Comparison of ENCODE assay signal across 9 cellular contexts in genomic region chr13:28495586-28496564, GRCh38. TPM values are rescaled to one million over a fixed set of nuclear protein-coding genes. Genes with fewer than 3 reads are reported as not detected.
A peak's percentile ranks its signal among the peaks of the same experiment; 100 is the strongest.
DNase-seq lines count a peak whose midpoint lies in the region; ATAC-seq and TF ChIP-seq lines count a peak whose summit lies in the region.
"Had no signal": no experiment of that assay in that cellular context is flagged by ENCODE, and none has a peak within 500 bp of the region (broad histone marks: within the 10 kb centered on the region; RNA-seq: fewer than 3 reads in every experiment).

No MANE protein-coding gene starts in this region.

- peak overlapping the region in 6 of 9 donors; percentile 24 to 88 (median 66) for H3K27ac Mint-ChIP-seq in naive thymus-derived CD4-positive, alpha-beta T cell

- H3K4me3 ChIP-seq in AG09309 (ENCODE audit: control insufficient read depth, low read depth, low read length), result peak overlapping the region; percentile 94
- peak overlapping the region; percentile 93 for H3K4me3 ChIP-seq in HUES6 (ENCODE audit: low read depth, low read length)
- peak overlapping the region; percentile 42 to 48 for H3K4me3 ChIP-seq in cardiac fibroblast (replicated peaks in 1 of 2; ENCODE audit: low read depth in 2 of 2, low read length in 2 of 2)
- H3K4me3 ChIP-seq in naive thymus-derived CD4-positive, alpha-beta T cell (ENCODE audit: low read length), result peak overlapping the region; percentile 13

- TF ChIP-seq CTCF in AG09309 (IDR thresholded peaks at IDR 0.05; ENCODE audit: control insufficient read depth, insufficient read depth, low read depth, low read length, missing control alignments), result no peak
- TF ChIP-seq CTCF in cardiac fibroblast (IDR thresholded peaks at IDR 0.05; ENCODE audit: low read depth, low read length), result no peak

- intact Hi-C loops in naive thymus-derived CD4-positive, alpha-beta T cell (cut with micrococcal nuclease), result loop anchor here (5.0 to 10.0 kb wide), 4 partner anchors 36 to 299 kb away; partner anchors contain the start of gene SLC46A3 (in 1 of the 2)

- H3K27ac ChIP-seq in HUES6 (ENCODE audit: low read depth, low read length), result no peak overlapping the region
- no peak overlapping the region for H3K27ac ChIP-seq in naive thymus-derived CD4-positive, alpha-beta T cell (ENCODE audit: low read depth, low read length)

- no peaks in the 10 kb centered on the region for H3K9me3 ChIP-seq in HUES6 (ENCODE audit: control insufficient read depth, insufficient read depth, low read depth, low read length)
- H3K9me3 ChIP-seq in naive thymus-derived CD4-positive, alpha-beta T cell (ENCODE audit: control insufficient read depth in 2 of 3, low read length in 3 of 3), result no peaks in the 10 kb centered on the region

- CTCF ChIA-PET in naive thymus-derived CD4-positive, alpha-beta T cell (lab: Charles Lee), result no interaction called here

- peaks cover 53% of the 10 kb centered on the region for H3K27me3 ChIP-seq in HUES6 (ENCODE audit: control insufficient read depth, insufficient read depth, low read length)
- no peaks in the 10 kb centered on the region for H3K27me3 ChIP-seq in naive thymus-derived CD4-positive, alpha-beta T cell (ENCODE audit: control insufficient read depth in 2 of 2, insufficient read depth in 2 of 2, low read length in 2 of 2)

- POLR2A ChIA-PET in naive thymus-derived CD4-positive, alpha-beta T cell (lab: Charles Lee), result interaction anchor here (1.5 kb wide), 1 partner anchor 9 kb away, joined by 4 read pairs; no protein-coding TSS in a partner anchor

- peaks cover 0 to under 1% (median 0%) of the 10 kb centered on the region in 5 donors for H3K36me3 Mint-ChIP-seq in naive thymus-derived CD4-positive, alpha-beta T cell

- H3K9ac ChIP-seq in HUES6 (ENCODE audit: low read length), result peak overlapping the region; percentile 79

- H3K27me3 Mint-ChIP-seq in naive thymus-derived CD4-positive, alpha-beta T cell, result peaks cover 7 to 58% (median 47%) of the 10 kb centered on the region in 5 donors

- H3K4me1 ChIP-seq in HUES6 (ENCODE audit: control insufficient read depth, insufficient read depth, low read length), result peaks cover 30% of the 10 kb centered on the region
- peaks cover 0 to 13% of the 10 kb centered on the region in 2 donors for H3K4me1 ChIP-seq in naive thymus-derived CD4-positive, alpha-beta T cell (ENCODE audit: control insufficient read depth in 2 of 2, insufficient read depth in 2 of 2, low read length in 2 of 2)

- peak overlapping the region; percentile 46 to 88 (median 76) for H3K4me3 Mint-ChIP-seq in naive thymus-derived CD4-positive, alpha-beta T cell

- no peak for ATAC-seq in naive thymus-derived CD4-positive, alpha-beta T cell
- no peak for ATAC-seq in GM21619 (IDR thresholded peaks at IDR 0.05; ENCODE audit: unreplicated experiment)
- ATAC-seq in GM19023 (IDR thresholded peaks at IDR 0.05; ENCODE audit: unreplicated experiment), result no peak

- H3K36me3 ChIP-seq in HUES6 (ENCODE audit: control insufficient read depth, insufficient read depth, low read length), result no peaks in the 10 kb centered on the region
- no peaks in the 10 kb centered on the region for H3K36me3 ChIP-seq in naive thymus-derived CD4-positive, alpha-beta T cell (ENCODE audit: control insufficient read depth in 2 of 3, insufficient read depth in 3 of 3, low read length in 3 of 3)

- DNase-seq in AG09309 (ENCODE audit: low read depth), result no peak
- no peak for DNase-seq in cardiac fibroblast (ENCODE audit: low read depth in 2 of 2)
- DNase-seq in naive thymus-derived CD4-positive, alpha-beta T cell, result no peak
- no peak for DNase-seq in NCI-H2029 (lab: John Stamatoyannopoulos, UW)
- no peak for DNase-seq in Kasumi-1 (lab: John Stamatoyannopoulos, UW)
- DNase-seq: SW 1271 had no signal

- no peaks in the 10 kb centered on the region for H3K9me3 Mint-ChIP-seq in naive thymus-derived CD4-positive, alpha-beta T cell

- H3K4me1 Mint-ChIP-seq in naive thymus-derived CD4-positive, alpha-beta T cell, result peaks cover 0 to 47% (median 33%) of the 10 kb centered on the region in 7 donors

RNA-seq across cellular contexts. Expression of gene FLT1, which starts 0.9 kb away (rescaled TPM):
- 1 to 10 TPM; 1.7 to 2.7 (median 2.3) TPM for total RNA-seq in naive thymus-derived CD4-positive, alpha-beta T cell
- polyA plus RNA-seq in naive thymus-derived CD4-positive, alpha-beta T cell, result 1 to 10 TPM; 1.7 to 2.2 TPM

Comparison
In these comparisons a context has a peak if more than half of its experiments do, and no peak if none do; other contexts are left out.
1. H3K4me3 ChIP-seq: peak in every context shown above with its lines; median percentile 94 in AG09309; 93 in HUES6; 45 in cardiac fibroblast; 13 in naive thymus-derived CD4-positive, alpha-beta T cell.